Comparison of ENCODE assay signal across 25 cellular contexts in genomic region chr17:57687642-57688041, GRCh38. TPM values are rescaled to one million over a fixed set of nuclear protein-coding genes. Genes with fewer than 3 reads are reported as not detected.
"Had no signal": no experiment of that assay in that cellular context is flagged by ENCODE, and none has a peak within 500 bp of the region (broad histone marks: within the 10 kb centered on the region; RNA-seq: fewer than 3 reads in every experiment).

No MANE protein-coding gene starts in this region.

- FAIRE-seq: HTR-8/SVneo, K562, RCC 7860 had no signal

- H3K4me3 ChIP-seq: K562, SJSA1, SK-N-MC had no signal

- H3K27me3 Mint-ChIP-seq: IgD-negative memory B cell had no signal

- ATAC-seq: K562 had no signal

- H3K27ac Mint-ChIP-seq: IgD-negative memory B cell had no signal

- H3K36me3 ChIP-seq: SJSA1 had no signal

- H3K4me2 ChIP-seq: KMS-11 had no signal

- H3K4me3 Mint-ChIP-seq: IgD-negative memory B cell had no signal

- H3K4me1 ChIP-seq: SJSA1 had no signal

- H3K27ac ChIP-seq: HL-60, KMS-11, SJSA1, SK-N-MC had no signal

- H3K9ac ChIP-seq: KMS-11 had no signal

- H3K27me3 ChIP-seq: SJSA1 had no signal

- DNase-seq: Kasumi-1, MM.1S, NCI-H1092 treated with DMSO at 0.1 percent for 48 hours, NCI-H1436, NCI-H1694, NCI-H187 treated with DMSO at 0.1 percent for 48 hours, NCI-H2029 treated with DMSO at 0.1 percent for 48 hours, NCI-H226, NCI-H446, NCI-H510A, NCI-H524 treated with DMSO at 0.1 percent for 48 hours, NCI-H69, NCI-H774, Right ventricle myocardium superior, RPMI8226, SIG-M5 had no signal

RNA-seq across cellular contexts. Expression of gene CCDC182, which starts 57.5 kb away (rescaled TPM):
- total RNA-seq: K562, M059J, Right ventricle myocardium superior, SJSA1 had no signal
- polyA plus RNA-seq: IgD-negative memory B cell, K562 had no signal
